23 cellular contexts compared by ENCODE assay signal in genomic region chr10:75071756-75072155, GRCh38. TPM values are rescaled to one million over a fixed set of nuclear protein-coding genes. Genes with fewer than 3 reads are reported as not detected.
DNase-seq lines count a peak whose midpoint lies in the region; ATAC-seq and TF ChIP-seq lines count a peak whose summit lies in the region.
"Had no signal": no experiment of that assay in that cellular context is flagged by ENCODE, and none has a peak within 500 bp of the region (broad histone marks: within the 10 kb centered on the region; RNA-seq: fewer than 3 reads in every experiment).

No MANE protein-coding gene starts in this region.

- H3K27ac ChIP-seq in left ventricle myocardium inferior (replicated peaks) (peak overlapping the region; percentile 90), neural progenitor cell (no peak overlapping the region), testis (peak overlapping the region in 1 of 2 donors; percentile 55)
- H3K27ac ChIP-seq: HL-60, KMS-11, SK-N-MC had no signal

- no peak overlapping the region for H3K4me3 Mint-ChIP-seq in neural progenitor cell
- H3K4me3 Mint-ChIP-seq: IgD-negative memory B cell had no signal

- no peaks in the 10 kb centered on the region for H4K20me1 ChIP-seq in neural progenitor cell (ENCODE audit: low read depth)

- H3K9me3 ChIP-seq in left ventricle myocardium inferior (replicated peaks) (no peaks in the 10 kb centered on the region), neural progenitor cell (ENCODE audit: low read depth) (no peaks in the 10 kb centered on the region), testis (no peaks in the 10 kb centered on the region)

- peak overlapping the region; percentile 60 for H3K27ac Mint-ChIP-seq in neural progenitor cell
- H3K27ac Mint-ChIP-seq: IgD-negative memory B cell had no signal

- no peak overlapping the region for H3K4me2 ChIP-seq in neural progenitor cell
- H3K4me2 ChIP-seq: KMS-11 had no signal

- H3K4me3 ChIP-seq in left ventricle myocardium inferior (no peak overlapping the region), neural progenitor cell (no peak overlapping the region), testis (no peak overlapping the region)
- H3K4me3 ChIP-seq: SK-N-MC had no signal

- intact Hi-C loops in left ventricle myocardium inferior (cut with micrococcal nuclease) = no loop called here
- intact Hi-C loops in left ventricle myocardium superior (cut with micrococcal nuclease) = no loop called here
- intact Hi-C loops in testis (cut with DNase I; ENCODE audit: low total_unique reads) = no loop called here

- H3F3A ChIP-seq in neural progenitor cell (ENCODE audit: low read depth) = peaks cover 6% of the 10 kb centered on the region

- H3K27me3 ChIP-seq in left ventricle myocardium inferior (ENCODE audit: low read depth) = no peaks in the 10 kb centered on the region
- H3K27me3 ChIP-seq in neural progenitor cell = no peaks in the 10 kb centered on the region
- no peaks in the 10 kb centered on the region for H3K27me3 ChIP-seq in testis

- no peak for TF ChIP-seq POLR2A in testis (IDR thresholded peaks at IDR 0.05)

- H2AFZ ChIP-seq in neural progenitor cell (replicated peaks) = peak overlapping the region; percentile 77

- no peak for ATAC-seq in left ventricle myocardium superior
- ATAC-seq in left lobe of liver = no peak
- ATAC-seq in GM19324 (IDR thresholded peaks at IDR 0.05; ENCODE audit: low FRiP score, unreplicated experiment) = no peak

- H3K9me3 Mint-ChIP-seq in neural progenitor cell = peaks cover 7% of the 10 kb centered on the region
- H3K9me3 Mint-ChIP-seq: IgD-negative memory B cell had no signal

- 73 to 91% methylated on average over 10 to 14 of the region's 14 CpGs for WGBS in testis, 2 donors

- no peak overlapping the region for H3K9ac ChIP-seq in neural progenitor cell
- H3K9ac ChIP-seq: KMS-11 had no signal

- H3K36me3 ChIP-seq in left ventricle myocardium inferior (no peaks in the 10 kb centered on the region), neural progenitor cell (no peaks in the 10 kb centered on the region), testis (ENCODE audit: low read depth, missing control alignments) (no peaks in the 10 kb centered on the region)

- peaks cover 6% of the 10 kb centered on the region for H3K27me3 Mint-ChIP-seq in neural progenitor cell (ENCODE audit: insufficient read depth, low read depth)
- H3K27me3 Mint-ChIP-seq: IgD-negative memory B cell had no signal

- no peaks in the 10 kb centered on the region for H3K36me3 Mint-ChIP-seq in neural progenitor cell
- H3K36me3 Mint-ChIP-seq: IgD-negative memory B cell had no signal

- DNase-seq in left ventricle myocardium inferior (no peak), left ventricle myocardium superior (no peak), cerebellar cortex (ENCODE audit: low spot score) (peak; percentile 71), neural progenitor cell (ENCODE audit: low spot score) (no peak), testis (peak; percentile 37), left lobe of liver (ENCODE audit: low spot score) (no peak), NCI-H1694 treated with DMSO at 0.1 percent for 48 hours (lab: John Stamatoyannopoulos, UW) (no peak)
- DNase-seq: Calu3, HCEC 1CT, NCI-H1092, NCI-H1417 treated with DMSO at 0.1 percent for 48 hours, NCI-H187, NCI-H2081 treated with DMSO at 0.1 percent for 48 hours, NCI-H2171, NCI-H226, NCI-H524 treated with DMSO at 0.1 percent for 48 hours, NCI-H774, SIG-M5 had no signal

- peaks cover 15% of the 10 kb centered on the region for H3K4me1 Mint-ChIP-seq in neural progenitor cell

- no peaks in the 10 kb centered on the region for H3K79me2 ChIP-seq in neural progenitor cell (ENCODE audit: low read depth)

- TF ChIP-seq CTCF in left ventricle myocardium inferior (IDR thresholded peaks at IDR 0.05; ENCODE audit: borderline replicate concordance) (no peak), neural progenitor cell (IDR thresholded peaks at IDR 0.05) (no peak), testis (IDR thresholded peaks at IDR 0.05) (no peak)

- H3K4me1 ChIP-seq in left ventricle myocardium inferior (peaks cover 22% of the 10 kb centered on the region), neural progenitor cell (peaks cover 5% of the 10 kb centered on the region), testis (peaks cover 14% of the 10 kb centered on the region)

RNA-seq across cellular contexts. Expression of gene SAMD8, which starts 39.7 kb away (rescaled TPM):
- total RNA-seq in left ventricle myocardium inferior (24.6 TPM), left ventricle myocardium superior (23.1 TPM), neural progenitor cell (ENCODE audit: low replicate concordance) (25.7 and 39.5 TPM in 2 replicates), testis (10 to 100 TPM; 55.3 to 66.3 TPM), left lobe of liver (5.7 TPM)
- 45.0 TPM for polyA plus RNA-seq in testis (ENCODE audit: insufficient read depth, low read depth, low replicate concordance)

Comparison
In these comparisons a context has a peak if more than half of its experiments do, and no peak if none do; other contexts are left out.
1. DNase-seq: peak in cerebellar cortex (single experiment) and testis (single experiment); none in left ventricle myocardium inferior (single experiment), left ventricle myocardium superior (single experiment), neural progenitor cell (single experiment), left lobe of liver (single experiment) and NCI-H1694 treated with DMSO at 0.1 percent for 48 hours (single experiment).